ENCODE assay signal across 8 cellular contexts in the genomic region with DNA sequence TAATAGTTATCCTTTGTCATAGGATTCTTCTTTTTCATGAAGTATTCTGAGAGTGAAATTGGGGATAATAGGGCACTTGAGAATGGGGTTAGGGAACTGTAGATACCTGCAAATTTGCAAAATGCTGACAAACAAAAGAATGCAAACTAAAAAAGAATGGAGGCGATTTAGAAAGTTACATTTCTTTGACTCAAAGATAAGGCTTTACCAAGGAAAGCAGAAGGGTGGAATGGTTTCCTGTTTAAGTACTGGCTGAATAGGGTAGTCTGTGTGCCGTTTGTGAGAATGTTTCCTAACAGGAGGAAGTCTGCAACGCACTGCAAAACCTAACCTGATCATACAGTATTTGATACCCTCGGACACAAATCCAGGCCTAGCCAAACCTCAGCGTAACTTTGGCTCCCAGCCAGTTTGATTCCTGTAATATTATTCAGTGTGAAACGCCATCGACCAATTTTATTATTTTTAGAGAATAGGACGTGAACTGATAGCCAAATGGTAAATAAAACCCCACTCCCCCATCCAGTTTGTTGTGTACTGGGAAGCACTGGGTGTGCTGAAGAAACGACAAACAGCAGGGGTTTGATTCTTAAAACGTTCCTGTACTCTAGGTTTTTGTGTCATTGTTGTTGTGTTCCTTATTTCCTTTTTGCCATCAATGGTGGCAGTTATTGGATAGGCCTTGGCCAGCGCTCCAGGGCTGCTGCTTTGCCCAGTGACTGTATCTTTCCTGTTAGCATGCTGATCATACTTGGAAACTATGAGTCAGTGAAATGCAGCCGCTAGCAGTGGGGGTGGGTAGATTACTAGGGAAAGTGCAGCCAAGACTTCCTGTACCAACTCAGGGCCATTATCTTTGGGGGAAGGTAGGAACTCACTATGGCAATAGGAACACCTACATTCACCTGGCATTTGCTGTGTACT.
DNase-seq lines count a peak whose midpoint lies in the region; ATAC-seq lines count a peak whose summit lies in the region.

No MANE protein-coding gene starts in this region.

- no peaks in the 10 kb centered on the region for H3K27me3 ChIP-seq in effector memory CD4-positive, alpha-beta T cell (replicated peaks; ENCODE audit: control insufficient read depth, insufficient read depth, low read length, poor library complexity, severe bottlenecking)
- H3K27me3 ChIP-seq in mesenchymal stem cell (ENCODE audit: control insufficient read depth in 1 of 2, insufficient read depth in 1 of 2, low read length in 2 of 2) = no peaks in the 10 kb centered on the region

- no peak overlapping the region for H2BK15ac ChIP-seq in mesenchymal stem cell (ENCODE audit: low read depth, poor library complexity, severe bottlenecking)

- peaks cover 40% of the 10 kb centered on the region for H3K4me1 Mint-ChIP-seq in activated CD4-positive, alpha-beta memory T cell treated with anti-CD3 and anti-CD28 coated beads for 36 hours (ENCODE audit: low read depth)

- no peak overlapping the region for H3K23ac ChIP-seq in mesenchymal stem cell (ENCODE audit: low read length in 2 of 2)

- H2BK5ac ChIP-seq in mesenchymal stem cell (ENCODE audit: low read depth, low read length, poor library complexity, severe bottlenecking) = peak overlapping the region; percentile 68

- CTCF ChIA-PET in activated CD4-positive, alpha-beta memory T cell treated with anti-CD3 and anti-CD28 coated beads for 36 hours (lab: Charles Lee) = interaction anchor here (0.9 to 1.6 kb wide), 3 partner anchors 8 to 147 kb away, joined by 3 to 6 read pairs (median 4); no protein-coding TSS in a partner anchor

- POLR2A ChIA-PET in activated CD4-positive, alpha-beta memory T cell treated with anti-CD3 and anti-CD28 coated beads for 36 hours (lab: Charles Lee) = interaction anchor here (0.5 to 1.6 kb wide), 5 partner anchors 8 to 144 kb away, joined by 4 to 23 read pairs (median 7); no protein-coding TSS in a partner anchor

- H3K14ac ChIP-seq in mesenchymal stem cell (ENCODE audit: low read length in 2 of 2) = no peak overlapping the region

- no peak overlapping the region for H4K8ac ChIP-seq in mesenchymal stem cell (ENCODE audit: low read length)

- H3K4ac ChIP-seq in mesenchymal stem cell (ENCODE audit: low read depth in 1 of 2, low read length in 2 of 2) = peak overlapping the region; percentile 1 to 96

- H3K27ac ChIP-seq in effector memory CD4-positive, alpha-beta T cell (ENCODE audit: insufficient read depth, low read length, poor library complexity, severe bottlenecking) = no peak overlapping the region
- peak overlapping the region; percentile 93 for H3K27ac ChIP-seq in mesenchymal stem cell (ENCODE audit: low read length, poor library complexity, severe bottlenecking)

- H3K9me3 Mint-ChIP-seq in activated CD4-positive, alpha-beta memory T cell treated with anti-CD3 and anti-CD28 coated beads for 36 hours = no peaks in the 10 kb centered on the region

- H3K4me3 Mint-ChIP-seq in activated CD4-positive, alpha-beta memory T cell treated with anti-CD3 and anti-CD28 coated beads for 36 hours = peak overlapping the region; percentile 20

- H3K79me1 ChIP-seq in mesenchymal stem cell (replicated peaks; ENCODE audit: low read length, poor library complexity, severe bottlenecking) = no peaks in the 10 kb centered on the region

- H3K4me2 ChIP-seq in mesenchymal stem cell (ENCODE audit: low read length, poor library complexity, severe bottlenecking) = no peak overlapping the region

- H3K4me1 ChIP-seq in effector memory CD4-positive, alpha-beta T cell (ENCODE audit: control insufficient read depth, insufficient read depth, low read length, poor library complexity, severe bottlenecking) = peaks cover 9% of the 10 kb centered on the region
- peaks cover 3% of the 10 kb centered on the region for H3K4me1 ChIP-seq in mesenchymal stem cell (ENCODE audit: control insufficient read depth, insufficient read depth, low read depth, low read length)

- no peaks in the 10 kb centered on the region for H3K36me3 Mint-ChIP-seq in activated CD4-positive, alpha-beta memory T cell treated with anti-CD3 and anti-CD28 coated beads for 36 hours

- H3K9me3 ChIP-seq in effector memory CD4-positive, alpha-beta T cell (ENCODE audit: control insufficient read depth, low read length) = no peaks in the 10 kb centered on the region
- no peaks in the 10 kb centered on the region for H3K9me3 ChIP-seq in mesenchymal stem cell (ENCODE audit: control insufficient read depth, low read length)

- peak overlapping the region; percentile 90 for H3K27ac Mint-ChIP-seq in activated CD4-positive, alpha-beta memory T cell treated with anti-CD3 and anti-CD28 coated beads for 36 hours

- DNase-seq in NCI-H748 (lab: John Stamatoyannopoulos, UW; ENCODE audit: unreplicated experiment) = peak; percentile 44
- no peak for DNase-seq in NCI-H748 treated with DMSO at 0.1 percent for 48 hours (lab: John Stamatoyannopoulos, UW)
- DNase-seq in NCI-H69 (lab: John Stamatoyannopoulos, UW) = peak; percentile 94
- DNase-seq in activated CD4-positive, alpha-beta memory T cell treated with anti-CD3 and anti-CD28 coated beads for 36 hours = peak; percentile 86
- DNase-seq in effector memory CD4-positive, alpha-beta T cell = peak; percentile 18 to 23 (median 19)
- DNase-seq in mesenchymal stem cell = peak; percentile 96
- DNase-seq in stimulated activated CD8-positive, alpha-beta memory T cell treated with anti-CD3 and anti-CD28 coated beads, Interleukin-15, amount 100 ng/mL, for 48 hours (ENCODE audit: low read depth in 2 of 2) = peak; percentile 62 to 66

- H3K18ac ChIP-seq in mesenchymal stem cell (ENCODE audit: low read depth in 1 of 2, low read length in 2 of 2) = peak overlapping the region; percentile 15 to 46

- H3K9ac ChIP-seq in mesenchymal stem cell (ENCODE audit: low read length) = peak overlapping the region; percentile 81

- H3K27me3 Mint-ChIP-seq in activated CD4-positive, alpha-beta memory T cell treated with anti-CD3 and anti-CD28 coated beads for 36 hours = no peaks in the 10 kb centered on the region

- no peak overlapping the region for H2AFZ ChIP-seq in mesenchymal stem cell (ENCODE audit: low read depth, low read length)

- peak overlapping the region; percentile 29 to 59 for H2BK12ac ChIP-seq in mesenchymal stem cell (ENCODE audit: low read length in 2 of 2)

- peak overlapping the region; percentile 13 for H2AK5ac ChIP-seq in mesenchymal stem cell (ENCODE audit: low read length, severe bottlenecking)

- H4K91ac ChIP-seq in mesenchymal stem cell (ENCODE audit: low read length) = no peak overlapping the region

- ATAC-seq in HG03095 (IDR thresholded peaks at IDR 0.05; ENCODE audit: unreplicated experiment) = peak; percentile 72

- H2BK120ac ChIP-seq in mesenchymal stem cell (ENCODE audit: low read depth, low read length) = peak overlapping the region; percentile 2

- 5% methylated on average over 7 of the region's 12 CpGs for WGBS in mesenchymal stem cell

- H3K4me3 ChIP-seq in effector memory CD4-positive, alpha-beta T cell (ENCODE audit: insufficient read depth, low read depth, low read length, poor library complexity, severe bottlenecking) = no peak overlapping the region
- no peak overlapping the region for H3K4me3 ChIP-seq in mesenchymal stem cell (ENCODE audit: insufficient read depth in 1 of 2, low read depth in 1 of 2, low read length in 2 of 2)

- H3K36me3 ChIP-seq in effector memory CD4-positive, alpha-beta T cell (ENCODE audit: control insufficient read depth, insufficient read depth, low read length) = no peaks in the 10 kb centered on the region
- H3K36me3 ChIP-seq in mesenchymal stem cell (ENCODE audit: control insufficient read depth in 1 of 2, insufficient read depth in 2 of 2, low read depth in 1 of 2, low read length in 2 of 2) = no peaks in the 10 kb centered on the region

- intact Hi-C loops in activated CD4-positive, alpha-beta memory T cell treated with anti-CD3 and anti-CD28 coated beads for 36 hours (cut with micrococcal nuclease) = loop anchor here (1.0 kb wide), 4 partner anchors 8 to 144 kb away; no protein-coding TSS in a partner anchor
